ENCODE assay signal across 9 cellular contexts in the genomic region with DNA sequence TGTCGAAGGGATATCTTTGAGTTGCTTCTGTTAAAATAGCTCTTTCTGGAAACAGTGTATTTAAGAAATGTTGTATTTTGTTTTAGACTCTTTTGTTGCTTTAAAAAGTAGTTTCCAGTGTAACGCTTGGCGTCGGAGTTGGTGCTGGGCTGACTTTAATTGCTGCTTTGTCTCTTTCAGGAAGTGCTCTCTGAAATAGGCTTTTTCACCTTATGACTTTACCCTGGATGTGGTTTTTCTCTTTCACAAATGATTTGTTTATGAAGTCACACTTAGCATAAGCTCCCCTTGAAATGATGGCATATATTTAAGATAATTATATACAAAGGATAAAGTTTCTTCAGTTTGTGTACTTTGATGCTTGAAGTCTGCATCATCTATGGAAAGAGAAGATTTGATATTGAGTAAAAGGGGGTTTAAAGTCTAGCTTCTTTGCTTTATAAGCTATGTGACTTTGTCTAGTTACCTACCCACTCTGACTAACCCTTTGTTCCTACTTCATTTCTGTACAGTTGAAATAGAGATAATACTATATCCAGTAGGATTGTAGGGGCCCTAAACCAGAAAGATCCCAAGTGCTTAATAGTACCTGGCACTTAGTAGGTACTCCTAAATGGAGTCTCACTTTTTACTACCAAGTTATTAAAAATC. TPM values are rescaled to one million over a fixed set of nuclear protein-coding genes. Genes with fewer than 3 reads are reported as not detected.
DNase-seq lines count a peak whose midpoint lies in the region; ATAC-seq and TF ChIP-seq lines count a peak whose summit lies in the region.
"Had no signal": no experiment of that assay in that cellular context is flagged by ENCODE, and none has a peak within 500 bp of the region (broad histone marks: within the 10 kb centered on the region; RNA-seq: fewer than 3 reads in every experiment).

Gene GPR18 (minus strand): TSS at position 170 of the 651 bp plus-strand sequence. CDS start 2,507 bp downstream, outside the sequence.

- peak within 1 kb of the TSS; percentile 63 for H3K4me3 ChIP-seq in OCI-LY3 (ENCODE audit: low read length)
- no peak within 1 kb of the TSS for H3K4me3 ChIP-seq in BE2C (ENCODE audit: low read depth, low read length)

- no peaks in the 10 kb centered on the region for H3K9me3 ChIP-seq in OCI-LY3 (ENCODE audit: insufficient read depth, low read length)
- H3K9me3 ChIP-seq in BE2C: no peaks in the 10 kb centered on the region

- H3K4me1 Mint-ChIP-seq in naive B cell (peaks cover 63 to 75% (median 71%) of the 10 kb centered on the region in 3 donors), chondrocyte (ENCODE audit: low read depth) (peaks cover 20% of the 10 kb centered on the region)

- H3K27me3 Mint-ChIP-seq in naive B cell (no peaks in the 10 kb centered on the region), chondrocyte (ENCODE audit: low read depth) (no peaks in the 10 kb centered on the region)

- H3K4me1 ChIP-seq in OCI-LY3 (ENCODE audit: low read length) (peaks cover 39% of the 10 kb centered on the region), BE2C (no peaks in the 10 kb centered on the region)

- peak within 1 kb of the TSS; percentile 23 for H3K9ac ChIP-seq in OCI-LY3 (ENCODE audit: low read length)

- H3K36me3 ChIP-seq in OCI-LY3 (replicated peaks; ENCODE audit: low read depth, low read length): peaks cover 26% of the 10 kb centered on the region
- peaks cover 3% of the 10 kb centered on the region for H3K36me3 ChIP-seq in BE2C

- ATAC-seq in GM19035 (IDR thresholded peaks at IDR 0.05; ENCODE audit: unreplicated experiment): peak; percentile 90
- peak; percentile 96 for ATAC-seq in HG02852 (IDR thresholded peaks at IDR 0.05; ENCODE audit: unreplicated experiment)
- ATAC-seq in naive B cell (ENCODE audit: low read depth in 2 of 2): peak; percentile 65 to 68

- H3K27ac Mint-ChIP-seq in naive B cell (peak within 1 kb of the TSS; percentile 94 to 99 (median 98)), chondrocyte (ENCODE audit: unreplicated experiment) (no peak within 1 kb of the TSS)

- H3K4me3 Mint-ChIP-seq in naive B cell (peak within 1 kb of the TSS; percentile 92 to 99 (median 98)), chondrocyte (ENCODE audit: unreplicated experiment) (no peak within 1 kb of the TSS)

- peaks cover 33% of the 10 kb centered on the region for H4K20me1 ChIP-seq in OCI-LY3 (ENCODE audit: insufficient read depth, low read length)

- H3K9me3 Mint-ChIP-seq in naive B cell: no peaks in the 10 kb centered on the region
- no peaks in the 10 kb centered on the region for H3K9me3 Mint-ChIP-seq in chondrocyte (ENCODE audit: low read depth)

- peak; percentile 69 for DNase-seq in naive B cell
- DNase-seq in NCI-H226: no peak
- no peak for DNase-seq in BE2C
- no peak for DNase-seq in chondrocyte (ENCODE audit: low spot score)
- no peak for DNase-seq in DMS53 (lab: John Stamatoyannopoulos, UW)

- TF ChIP-seq CTCF in OCI-LY3 (IDR thresholded peaks at IDR 0.05; ENCODE audit: low read depth, low read length) (no peak), BE2C (IDR thresholded peaks at IDR 0.05; ENCODE audit: low read depth, low read length) (no peak), chondrocyte (IDR thresholded peaks at IDR 0.05) (no peak)

- H3K27ac ChIP-seq in OCI-LY3 (ENCODE audit: low read length): peak within 1 kb of the TSS; percentile 53

- no peak within 1 kb of the TSS for H2AFZ ChIP-seq in OCI-LY3 (ENCODE audit: low read depth, low read length)

- H3K4me2 ChIP-seq in OCI-LY3 (ENCODE audit: low read length): peak within 1 kb of the TSS; percentile 70

- H3K27me3 ChIP-seq in OCI-LY3 (ENCODE audit: low read depth, low read length): peaks cover 30% of the 10 kb centered on the region
- H3K27me3 ChIP-seq in BE2C: no peaks in the 10 kb centered on the region

- H3K79me2 ChIP-seq in OCI-LY3 (ENCODE audit: low read length): no peaks in the 10 kb centered on the region

- peaks cover 11 to 27% of the 10 kb centered on the region in 2 donors for H3K36me3 Mint-ChIP-seq in naive B cell
- peaks cover 9% of the 10 kb centered on the region for H3K36me3 Mint-ChIP-seq in chondrocyte (ENCODE audit: low read depth)

RNA-seq across cellular contexts. Expression of gene GPR18, which starts in this region (rescaled TPM):
- 100 to 1,000 TPM in 5 of 6 donors, 10 to 100 TPM in 1; 70.6 to 229 (median 135) TPM for polyA plus RNA-seq in naive B cell (ENCODE audit: low read depth in 6 of 6)
- polyA plus RNA-seq in BE2C (2012; ENCODE audit: insufficient read depth, insufficient read length, low read depth): not detected
- total RNA-seq in chondrocyte: not detected in 3 replicates
- total RNA-seq: RPMI7951 had no signal
